ENCODE assay signal across 32 cellular contexts in genomic region chr3:10303105-10303504, GRCh38. TPM values are rescaled to one million over a fixed set of nuclear protein-coding genes. Genes with fewer than 3 reads are reported as not detected.
"Had no signal": no experiment of that assay in that cellular context is flagged by ENCODE, and none has a peak within 500 bp of the region (broad histone marks: within the 10 kb centered on the region; RNA-seq: fewer than 3 reads in every experiment).

No MANE protein-coding gene starts in this region.

- H3K4me3 Mint-ChIP-seq: activated CD4-positive, alpha-beta memory T cell treated with anti-CD3 and anti-CD28 coated beads for 36 hours; activated CD4-positive, alpha-beta T cell treated with anti-CD3 and anti-CD28 coated beads for 36 hours; activated naive CD4-positive, alpha-beta T cell treated with anti-CD3 and anti-CD28 coated beads, Interleukin-2, amount 10 ng/mL, durations not matched to agents 7 days and 5 days; activated naive CD8-positive, alpha-beta T cell; activated T-cell treated with anti-CD3 and anti-CD28 coated beads, Interleukin-2, amount 50 U/mL, for 72 hours; activated T-helper 17 cell treated with anti-CD3 and anti-CD28 coated beads, Interleukin-2, amount 50 U/mL, for 72 hours; T-helper 1 cell treated with Interleukin-12 subunit alpha and Interleukin-12 subunit beta and Interleukin-4 antibody, amounts not matched to agents 30 μg/mL and 1 μg/mL, for 36 hours; T-helper 2 cell treated with Interferon-gamma antibody and Interleukin-4, amounts not matched to agents 5 μg/mL and 100 μg/mL, for 36 hours had no signal

- ATAC-seq: activated CD4-positive, alpha-beta T cell treated with anti-CD3 and anti-CD28 coated beads for 36 hours; activated T-helper 17 cell treated with anti-CD3 and anti-CD28 coated beads, Interleukin-2, amount 50 U/mL, for 72 hours had no signal

- H3K4me3 ChIP-seq: ascending aorta, cardiac muscle cell, MG63, Peyer's patch, SJSA1 had no signal

- FAIRE-seq: TTC549 had no signal

- H3K4me2 ChIP-seq: SK-N-SH had no signal

- H3K9me3 Mint-ChIP-seq: activated CD4-positive, alpha-beta memory T cell treated with anti-CD3 and anti-CD28 coated beads for 36 hours; activated naive CD4-positive, alpha-beta T cell treated with anti-CD3 and anti-CD28 coated beads, Interleukin-2, amount 10 ng/mL, durations not matched to agents 7 days and 5 days; activated T-cell treated with anti-CD3 and anti-CD28 coated beads, Interleukin-2, amount 50 U/mL, for 72 hours; activated T-helper 17 cell treated with anti-CD3 and anti-CD28 coated beads, Interleukin-2, amount 50 U/mL, for 72 hours; T-helper 1 cell treated with Interleukin-12 subunit alpha and Interleukin-12 subunit beta and Interleukin-4 antibody, amounts not matched to agents 30 μg/mL and 1 μg/mL, for 36 hours; T-helper 2 cell treated with Interferon-gamma antibody and Interleukin-4, amounts not matched to agents 5 μg/mL and 100 μg/mL, for 36 hours had no signal

- H3K9ac ChIP-seq: SK-N-SH had no signal

- H3K27me3 ChIP-seq: ascending aorta, cardiac muscle cell, MG63, Peyer's patch, SJSA1 had no signal

- H3K36me3 Mint-ChIP-seq: activated naive CD8-positive, alpha-beta T cell had no signal

- H3K27ac ChIP-seq: ascending aorta, cardiac muscle cell, Peyer's patch, SJSA1 had no signal

- DNase-seq: activated CD4-positive, alpha-beta memory T cell treated with anti-CD3 and anti-CD28 coated beads for 36 hours; activated CD4-positive, alpha-beta T cell treated with anti-CD3 and anti-CD28 coated beads for 36 hours; activated CD4-positive, alpha-beta T cell treated with anti-CD3 and anti-CD28 coated beads, Interleukin-2, amount 50 U/mL, for 1 hour; activated CD8-positive, alpha-beta memory T cell treated with anti-CD3 and anti-CD28 coated beads, Interleukin-2, amount 50 U/mL, for 4 hours; activated naive CD4-positive, alpha-beta T cell treated with anti-CD3 and anti-CD28 coated beads, Interleukin-2, amount 10 ng/mL, durations not matched to agents 7 days and 5 days; activated T-cell treated with anti-CD3 and anti-CD28 coated beads for 4 hours; activated T-cell treated with anti-CD3 and anti-CD28 coated beads, Interleukin-2, amount 50 U/mL, for 72 hours; amygdala; Kasumi-1; KG1; MG63; NCI-H1048; NCI-H1105 treated with DMSO at 0.1 percent for 48 hours; NCI-H1436; NCI-H1694; NCI-H1930; NCI-H2081 treated with DMSO at 0.1 percent for 48 hours; NCI-H226; NCI-H446 treated with DMSO at 0.1 percent for 48 hours; NCI-H524 treated with DMSO at 0.1 percent for 48 hours; Peyer's patch; RPMI8226; SHP77 treated with DMSO at 0.1 percent for 48 hours; SK-N-SH had no signal

- H3K27ac Mint-ChIP-seq: activated CD4-positive, alpha-beta T cell treated with anti-CD3 and anti-CD28 coated beads for 36 hours; activated naive CD4-positive, alpha-beta T cell treated with anti-CD3 and anti-CD28 coated beads, Interleukin-2, amount 10 ng/mL, durations not matched to agents 7 days and 5 days; activated naive CD8-positive, alpha-beta T cell; activated T-cell treated with anti-CD3 and anti-CD28 coated beads, Interleukin-2, amount 50 U/mL, for 72 hours; T-helper 1 cell treated with Interleukin-12 subunit alpha and Interleukin-12 subunit beta and Interleukin-4 antibody, amounts not matched to agents 30 μg/mL and 1 μg/mL, for 36 hours; T-helper 2 cell treated with Interferon-gamma antibody and Interleukin-4, amounts not matched to agents 5 μg/mL and 100 μg/mL, for 36 hours had no signal

- H3K4me1 ChIP-seq: ascending aorta, SJSA1 had no signal

- H3K9me3 ChIP-seq: ascending aorta, MG63, Peyer's patch, SJSA1, SK-N-SH had no signal

- H3K27me3 Mint-ChIP-seq: activated CD4-positive, alpha-beta memory T cell treated with anti-CD3 and anti-CD28 coated beads for 36 hours; activated CD4-positive, alpha-beta T cell treated with anti-CD3 and anti-CD28 coated beads for 36 hours; activated naive CD4-positive, alpha-beta T cell treated with anti-CD3 and anti-CD28 coated beads, Interleukin-2, amount 10 ng/mL, durations not matched to agents 7 days and 5 days; activated naive CD8-positive, alpha-beta T cell; activated T-helper 17 cell treated with anti-CD3 and anti-CD28 coated beads, Interleukin-2, amount 50 U/mL, for 72 hours had no signal

RNA-seq across cellular contexts. Expression of gene GHRL, which starts 10.4 kb away (rescaled TPM):
- total RNA-seq: ascending aorta had no signal
- polyA plus RNA-seq: SK-N-SH had no signal
